17 cellular contexts compared by ENCODE assay signal in genomic region chr1:29469457-29469856, GRCh38.
DNase-seq lines count a peak whose midpoint lies in the region; ATAC-seq and TF ChIP-seq lines count a peak whose summit lies in the region.
"Had no signal": no experiment of that assay in that cellular context is flagged by ENCODE, and none has a peak within 500 bp of the region (broad histone marks: within the 10 kb centered on the region; RNA-seq: fewer than 3 reads in every experiment).

No MANE protein-coding gene starts in this region.

- H3K27ac Mint-ChIP-seq in activated CD8-positive, alpha-beta memory T cell treated with anti-CD3 and anti-CD28 coated beads, Interleukin-2, amount 10 ng/mL, durations not matched to agents 7 days and 5 days, result no peak overlapping the region
- no peak overlapping the region for H3K27ac Mint-ChIP-seq in activated naive CD8-positive, alpha-beta T cell treated with anti-CD3 and anti-CD28 coated beads for 36 hours
- H3K27ac Mint-ChIP-seq: activated T-helper 1 cell treated with anti-CD3 and anti-CD28 coated beads, Interleukin-12 subunit alpha, Interleukin-12 subunit beta, Interleukin-2, Interleukin-4 antibody, amounts not matched to agents 30 ng/mL and 10 ng/mL and 1 ng/mL, durations not matched to agents 14 hours and 24 hours and 36 hours; CD8-positive, alpha-beta T cell; stimulated activated naive CD8-positive, alpha-beta T cell treated with anti-CD3 and anti-CD28 coated beads, Interleukin-15, Interleukin-2, amounts not matched to agents 100 ng/mL and 50 ng/mL, for 24 hours had no signal

- H3K4me1 Mint-ChIP-seq in activated CD8-positive, alpha-beta memory T cell treated with anti-CD3 and anti-CD28 coated beads, Interleukin-2, amount 10 ng/mL, durations not matched to agents 7 days and 5 days, result no peaks in the 10 kb centered on the region
- H3K4me1 Mint-ChIP-seq in activated naive CD8-positive, alpha-beta T cell treated with anti-CD3 and anti-CD28 coated beads for 36 hours, result no peaks in the 10 kb centered on the region

- no peaks in the 10 kb centered on the region for H3K36me3 Mint-ChIP-seq in activated CD8-positive, alpha-beta memory T cell treated with anti-CD3 and anti-CD28 coated beads, Interleukin-2, amount 10 ng/mL, durations not matched to agents 7 days and 5 days
- no peaks in the 10 kb centered on the region for H3K36me3 Mint-ChIP-seq in activated naive CD8-positive, alpha-beta T cell treated with anti-CD3 and anti-CD28 coated beads for 36 hours
- H3K36me3 Mint-ChIP-seq: CD8-positive, alpha-beta T cell had no signal

- H2AFZ ChIP-seq in osteoblast (ENCODE audit: low read length), result no peak overlapping the region

- H3K36me3 ChIP-seq in osteoblast (ENCODE audit: insufficient read depth, low read length) (no peaks in the 10 kb centered on the region), prostate gland (no peaks in the 10 kb centered on the region)
- H3K36me3 ChIP-seq: esophagus muscularis mucosa had no signal

- H3K9me3 Mint-ChIP-seq in activated CD8-positive, alpha-beta memory T cell treated with anti-CD3 and anti-CD28 coated beads, Interleukin-2, amount 10 ng/mL, durations not matched to agents 7 days and 5 days (ENCODE audit: low read depth), result no peaks in the 10 kb centered on the region
- H3K9me3 Mint-ChIP-seq in activated naive CD8-positive, alpha-beta T cell treated with anti-CD3 and anti-CD28 coated beads for 36 hours, result peaks cover 3% of the 10 kb centered on the region
- H3K9me3 Mint-ChIP-seq: activated T-helper 1 cell treated with anti-CD3 and anti-CD28 coated beads, Interleukin-12 subunit alpha, Interleukin-12 subunit beta, Interleukin-2, Interleukin-4 antibody, amounts not matched to agents 30 ng/mL and 10 ng/mL and 1 ng/mL, durations not matched to agents 14 hours and 24 hours and 36 hours had no signal

- H3K27ac ChIP-seq in osteoblast (ENCODE audit: low read depth, low read length), result no peak overlapping the region
- no peak overlapping the region for H3K27ac ChIP-seq in prostate gland
- H3K27ac ChIP-seq: esophagus muscularis mucosa had no signal

- TF ChIP-seq CTCF in AG10803 (conservative IDR thresholded peaks at IDR 0.05; ENCODE audit: low read length) (no peak), fibroblast of mammary gland (conservative IDR thresholded peaks at IDR 0.05; ENCODE audit: control insufficient read depth, insufficient read depth, low read depth, low read length) (no peak), osteoblast (IDR thresholded peaks at IDR 0.05; ENCODE audit: extremely low read depth, low read depth, low read length) (no peak), prostate gland (IDR thresholded peaks at IDR 0.05) (no peak)

- H3K4me3 ChIP-seq in AG10803 (ENCODE audit: low read length), result no peak overlapping the region
- no peak overlapping the region for H3K4me3 ChIP-seq in fibroblast of mammary gland (ENCODE audit: control insufficient read depth, low read depth, low read length)
- H3K4me3 ChIP-seq in osteoblast (ENCODE audit: insufficient read depth, low read length), result no peak overlapping the region
- no peak overlapping the region for H3K4me3 ChIP-seq in prostate gland
- H3K4me3 ChIP-seq: esophagus muscularis mucosa had no signal

- TF ChIP-seq POLR2A in prostate gland (IDR thresholded peaks at IDR 0.05), result no peak

- no peaks in the 10 kb centered on the region for H4K20me1 ChIP-seq in osteoblast (ENCODE audit: insufficient read depth, low read length)

- H3K4me3 Mint-ChIP-seq in activated CD8-positive, alpha-beta memory T cell treated with anti-CD3 and anti-CD28 coated beads, Interleukin-2, amount 10 ng/mL, durations not matched to agents 7 days and 5 days, result no peak overlapping the region
- no peak overlapping the region for H3K4me3 Mint-ChIP-seq in activated naive CD8-positive, alpha-beta T cell treated with anti-CD3 and anti-CD28 coated beads for 36 hours
- H3K4me3 Mint-ChIP-seq: activated T-helper 1 cell treated with anti-CD3 and anti-CD28 coated beads, Interleukin-12 subunit alpha, Interleukin-12 subunit beta, Interleukin-2, Interleukin-4 antibody, amounts not matched to agents 30 ng/mL and 10 ng/mL and 1 ng/mL, durations not matched to agents 14 hours and 24 hours and 36 hours; CD8-positive, alpha-beta T cell; stimulated activated naive CD8-positive, alpha-beta T cell treated with anti-CD3 and anti-CD28 coated beads, Interleukin-15, Interleukin-2, amounts not matched to agents 100 ng/mL and 50 ng/mL, for 24 hours had no signal

- H3K27me3 Mint-ChIP-seq in activated CD8-positive, alpha-beta memory T cell treated with anti-CD3 and anti-CD28 coated beads, Interleukin-2, amount 10 ng/mL, durations not matched to agents 7 days and 5 days, result peaks cover 20% of the 10 kb centered on the region
- H3K27me3 Mint-ChIP-seq in activated naive CD8-positive, alpha-beta T cell treated with anti-CD3 and anti-CD28 coated beads for 36 hours, result peaks cover 18% of the 10 kb centered on the region

- H3K9me3 ChIP-seq in osteoblast (ENCODE audit: low read depth, low read length) (no peaks in the 10 kb centered on the region), prostate gland (no peaks in the 10 kb centered on the region)

- intact Hi-C loops in prostate gland (cut with DNase I), result no loop called here

- H3K27me3 ChIP-seq in osteoblast (ENCODE audit: insufficient read depth, low read length) (peaks cover 9% of the 10 kb centered on the region), prostate gland (replicated peaks; ENCODE audit: insufficient read depth) (no peaks in the 10 kb centered on the region)

- no peak overlapping the region for H3K4me2 ChIP-seq in osteoblast (ENCODE audit: insufficient read depth, low read length)

- DNase-seq in AG10803 (ENCODE audit: low read depth) (peak; percentile 3), NCI-H69 (lab: John Stamatoyannopoulos, UW) (peak; percentile 29), fibroblast of mammary gland (ENCODE audit: low read depth) (peak; percentile 51), osteoblast (ENCODE audit: insufficient read length, low spot score, missing footprints) (peak; percentile 57), prostate gland (ENCODE audit: low spot score) (no peak), LoVo (ENCODE audit: low spot score) (no peak)
- no peak for DNase-seq in activated CD8-positive, alpha-beta memory T cell treated with anti-CD3 and anti-CD28 coated beads, Interleukin-2, amount 10 ng/mL, durations not matched to agents 7 days and 5 days
- DNase-seq in activated naive CD8-positive, alpha-beta T cell treated with anti-CD3 and anti-CD28 coated beads for 36 hours, result no peak
- DNase-seq: activated CD4-positive, CD25-positive, alpha-beta regulatory T cell treated with anti-CD3 and anti-CD28 coated beads, Interleukin-2, amount 50 U/mL, for 72 hours; activated CD8-positive, alpha-beta memory T cell treated with anti-CD3 and anti-CD28 coated beads for 24 hours; CD8-positive, alpha-beta T cell; mesenchymal stem cell; NCI-H510A had no signal

- 69% methylated on average over 4 of the region's 4 CpGs for WGBS in prostate gland

- ATAC-seq in activated CD8-positive, alpha-beta memory T cell treated with anti-CD3 and anti-CD28 coated beads, Interleukin-2, amount 10 ng/mL, durations not matched to agents 7 days and 5 days, result no peak
- ATAC-seq: CD8-positive, alpha-beta T cell; HCT116 had no signal

- CTCF ChIA-PET in activated CD8-positive, alpha-beta memory T cell treated with anti-CD3 and anti-CD28 coated beads, Interleukin-2, amount 10 ng/mL, durations not matched to agents 7 days and 5 days (lab: Charles Lee), result no interaction called here

- H3K4me1 ChIP-seq in osteoblast (ENCODE audit: insufficient read depth, low read length) (no peaks in the 10 kb centered on the region), prostate gland (replicated peaks) (no peaks in the 10 kb centered on the region)

- H3K79me2 ChIP-seq in osteoblast (ENCODE audit: insufficient read depth, low read length), result no peaks in the 10 kb centered on the region

Comparison
In these comparisons a context has a peak if more than half of its experiments do, and no peak if none do; other contexts are left out.
1. DNase-seq: peak in AG10803 (single experiment), NCI-H69 (single experiment), fibroblast of mammary gland (single experiment) and osteoblast (single experiment); none in activated CD8-positive, alpha-beta memory T cell treated with anti-CD3 and anti-CD28 coated beads, Interleukin-2, amount 10 ng/mL, durations not matched to agents 7 days and 5 days (single experiment), prostate gland (single experiment), activated naive CD8-positive, alpha-beta T cell treated with anti-CD3 and anti-CD28 coated beads for 36 hours (single experiment) and LoVo (single experiment).